Comparison of ENCODE assay signal across 19 cellular contexts in genomic region chr6:26260110-26260637, GRCh38.
A peak's percentile ranks its signal among the peaks of the same experiment; 100 is the strongest.
DNase-seq lines count a peak whose midpoint lies in the region; ATAC-seq and TF ChIP-seq lines count a peak whose summit lies in the region.
"Had no signal": no experiment of that assay in that cellular context is flagged by ENCODE, and none has a peak within 500 bp of the region (broad histone marks: within the 10 kb centered on the region; RNA-seq: fewer than 3 reads in every experiment).

No MANE protein-coding gene starts in this region.

- H3K27me3 Mint-ChIP-seq in CD14-positive monocyte (ENCODE audit: low read depth in 3 of 3) (no peaks in the 10 kb centered on the region), GM23338 (ENCODE audit: insufficient read depth, low read depth, poor library complexity) (peaks cover 2% of the 10 kb centered on the region), nephron progenitor cell (ENCODE audit: low read depth, poor library complexity) (no peaks in the 10 kb centered on the region)
- H3K27me3 Mint-ChIP-seq: CD4-positive, alpha-beta memory T cell; IgD-negative memory B cell had no signal

- peak overlapping the region in 1 of 2 donors; percentile 48 for H3K9ac ChIP-seq in colonic mucosa (ENCODE audit: low read depth in 2 of 2, low read length in 2 of 2)

- H3K9me3 ChIP-seq in colonic mucosa, result no peaks in the 10 kb centered on the region
- no peaks in the 10 kb centered on the region for H3K9me3 ChIP-seq in gastrocnemius medialis
- H3K9me3 ChIP-seq: BE2C, SJCRH30 had no signal

- no peaks in the 10 kb centered on the region for H3K9me2 ChIP-seq in GM23338 (ENCODE audit: insufficient read depth)

- TF ChIP-seq CTCF in CD14-positive monocyte (IDR thresholded peaks at IDR 0.05), result no peak
- TF ChIP-seq CTCF in GM23338 (conservative IDR thresholded peaks at IDR 0.05; ENCODE audit: low read depth in 2 of 2), result no peak
- TF ChIP-seq CTCF in colonic mucosa (IDR thresholded peaks at IDR 0.05), result no peak
- TF ChIP-seq CTCF in nephron progenitor cell (IDR thresholded peaks at IDR 0.05), result no peak
- no peak for TF ChIP-seq CTCF in gastrocnemius medialis (IDR thresholded peaks at IDR 0.05 in 4 of 5, conservative IDR thresholded peaks at IDR 0.05 in 1 of 5)

- intact Hi-C loops in CD14-positive monocyte (cut with micrococcal nuclease), result no loop called here
- intact Hi-C loops in colonic mucosa (cut with DNase I), result no loop called here
- intact Hi-C loops in gastrocnemius medialis (cut with DNase I; ENCODE audit: low total_unique reads), result no loop called here

- H3K4me3 ChIP-seq in GM23338 (no peak overlapping the region), colonic mucosa (no peak overlapping the region), gastrocnemius medialis (no peak overlapping the region)
- H3K4me3 ChIP-seq: SJCRH30 had no signal

- H3K9me3 Mint-ChIP-seq in CD14-positive monocyte (peaks cover 0 to 4% (median 0%) of the 10 kb centered on the region in 7 donors), GM23338 (no peaks in the 10 kb centered on the region), nephron progenitor cell (no peaks in the 10 kb centered on the region)
- H3K9me3 Mint-ChIP-seq: HFFc6, IgD-negative memory B cell had no signal

- H3K4me1 ChIP-seq in GM23338 (ENCODE audit: insufficient read depth) (peaks cover 18% of the 10 kb centered on the region), colonic mucosa (no peaks in the 10 kb centered on the region), gastrocnemius medialis (no peaks in the 10 kb centered on the region)
- H3K4me1 ChIP-seq: SJCRH30 had no signal

- in situ Hi-C loops in gastrocnemius medialis (cut with MboI; ENCODE audit: low sequenced_read_pairs in 4 of 4), result no loop called here

- H3F3A ChIP-seq in GM23338 (replicated peaks; ENCODE audit: low read depth), result no peaks in the 10 kb centered on the region

- DNase-seq in CD14-positive monocyte (ENCODE audit: low spot score) (no peak), GM23338 (ENCODE audit: low spot score) (no peak), colonic mucosa (no peak), nephron progenitor cell (no peak), NCI-H524 treated with DMSO at 0.1 percent for 48 hours (lab: John Stamatoyannopoulos, UW) (no peak), erythroblast (lab: John Stamatoyannopoulos, UW) (no peak), NCI-H2171 (lab: John Stamatoyannopoulos, UW) (no peak), gastrocnemius medialis (no peak)
- DNase-seq: BE2C; Calu3; CD4-positive, alpha-beta memory T cell; HFFc6; MM.1S; NCI-H1092; NCI-H146; NCI-H2029 treated with DMSO at 0.1 percent for 48 hours; NCI-H748 treated with DMSO at 0.1 percent for 48 hours; SJCRH30 had no signal

- H3K36me3 ChIP-seq in GM23338 (ENCODE audit: insufficient read depth), result no peaks in the 10 kb centered on the region
- H3K36me3 ChIP-seq in colonic mucosa, result no peaks in the 10 kb centered on the region
- no peaks in the 10 kb centered on the region for H3K36me3 ChIP-seq in gastrocnemius medialis
- H3K36me3 ChIP-seq: BE2C, SJCRH30 had no signal

- H3K36me3 Mint-ChIP-seq in CD14-positive monocyte, result no peaks in the 10 kb centered on the region
- no peaks in the 10 kb centered on the region for H3K36me3 Mint-ChIP-seq in GM23338 (ENCODE audit: low read depth)
- no peaks in the 10 kb centered on the region for H3K36me3 Mint-ChIP-seq in nephron progenitor cell (ENCODE audit: low read depth)
- H3K36me3 Mint-ChIP-seq: CD4-positive, alpha-beta memory T cell had no signal

- ATAC-seq in GM23338 (no peak), gastrocnemius medialis (no peak)

- no peak overlapping the region for H3K4me2 ChIP-seq in GM23338

- H3K79me2 ChIP-seq in GM23338 (replicated peaks; ENCODE audit: insufficient read depth), result no peaks in the 10 kb centered on the region

- H2AFZ ChIP-seq in GM23338, result no peak overlapping the region

- H3K4me3 Mint-ChIP-seq in CD14-positive monocyte (peak overlapping the region; percentile 64 to 82), GM23338 (no peak overlapping the region), nephron progenitor cell (no peak overlapping the region)
- H3K4me3 Mint-ChIP-seq: CD4-positive, alpha-beta memory T cell; HFFc6; IgD-negative memory B cell had no signal

- peak overlapping the region; percentile 89 to 99 (median 94) for H3K27ac Mint-ChIP-seq in CD14-positive monocyte
- peak overlapping the region; percentile 56; the same call in 1 of the 2 replicates for H3K27ac Mint-ChIP-seq in GM23338
- H3K27ac Mint-ChIP-seq in nephron progenitor cell, result peak overlapping the region; percentile 90
- H3K27ac Mint-ChIP-seq: CD4-positive, alpha-beta memory T cell; HFFc6; IgD-negative memory B cell had no signal

- no peak for TF ChIP-seq POLR2A in erythroblast (IDR thresholded peaks at IDR 0.05; ENCODE audit: low read length)
- no peak for TF ChIP-seq POLR2A in gastrocnemius medialis (IDR thresholded peaks at IDR 0.05)

- H3K27me3 ChIP-seq in GM23338 (ENCODE audit: insufficient read depth), result no peaks in the 10 kb centered on the region
- no peaks in the 10 kb centered on the region for H3K27me3 ChIP-seq in colonic mucosa
- peaks cover 10 to 26% (median 24%) of the 10 kb centered on the region in 3 donors for H3K27me3 ChIP-seq in gastrocnemius medialis
- H3K27me3 ChIP-seq: BE2C, SJCRH30 had no signal

- H3K4me1 Mint-ChIP-seq in CD14-positive monocyte (peaks cover 45% of the 10 kb centered on the region), GM23338 (peaks cover 39% of the 10 kb centered on the region), nephron progenitor cell (peaks cover 74% of the 10 kb centered on the region)

- H3K27ac ChIP-seq in GM23338 (ENCODE audit: low read depth), result no peak overlapping the region
- peak overlapping the region; percentile 5 for H3K27ac ChIP-seq in colonic mucosa
- no peak overlapping the region for H3K27ac ChIP-seq in gastrocnemius medialis
- H3K27ac ChIP-seq: SJCRH30 had no signal

- H4K20me1 ChIP-seq in GM23338 (replicated peaks; ENCODE audit: insufficient read depth), result no peaks in the 10 kb centered on the region

TF ChIP-seq in GM23338, 12 proteins besides CTCF, POLR2A, EP300 and RAD21:
- TF ChIP-seq POLR2AphosphoS5 (IDR thresholded peaks at IDR 0.05; ENCODE audit: low read depth) (no peak), ZNF462 (CRISPR knock-in tag; IDR thresholded peaks at IDR 0.05) (no peak)

Comparison
In these comparisons a context has a peak if more than half of its experiments do, and no peak if none do; other contexts are left out.
1. H3K4me3 Mint-ChIP-seq: peak in CD14-positive monocyte (2 of 2); none in GM23338 (single experiment) and nephron progenitor cell (single experiment).
2. Peak in every context shown above with its lines, with median percentiles within 50 percentile points of each other: H3K27ac Mint-ChIP-seq.